ENCODE assay signal across 1 cellular context in genomic region chr2:112692496-112692911, GRCh38.
TF ChIP-seq lines count a peak whose summit lies in the region.

No MANE protein-coding gene starts in this region.

TF ChIP-seq in HepG2, 621 proteins besides CTCF, POLR2A, EP300 and RAD21 (continued from another document and continues in another):
- TF ChIP-seq HMGXB3 (CRISPR knock-in tag; IDR thresholded peaks at IDR 0.05; ENCODE audit: borderline replicate concordance) (peak; percentile 84; the same call in 1 of the 2 replicates), ZNF205 (CRISPR knock-in tag; IDR thresholded peaks at IDR 0.05) (peak; percentile 87; the same call in 1 of the 2 replicates), NR2F2 (IDR thresholded peaks at IDR 0.05; ENCODE audit: borderline replicate concordance, low read depth) (peak; percentile 91), KDM3A (CRISPR knock-in tag; IDR thresholded peaks at IDR 0.05; ENCODE audit: low read depth) (peak; percentile 80; the same call in 1 of the 2 replicates), SAP130 (CRISPR knock-in tag; IDR thresholded peaks at IDR 0.05; ENCODE audit: low read depth) (peak; percentile 89), NCOA5 (CRISPR knock-in tag; IDR thresholded peaks at IDR 0.05) (no peak), NCOA2 (CRISPR knock-in tag; IDR thresholded peaks at IDR 0.05) (peak; percentile 43; the same call in 1 of the 2 replicates), GLMP (CRISPR knock-in tag; IDR thresholded peaks at IDR 0.05; ENCODE audit: borderline replicate concordance) (no peak), ZNF12 (CRISPR knock-in tag; IDR thresholded peaks at IDR 0.05) (peak; percentile 86), U2AF1 (optimal IDR thresholded peaks at IDR 0.05; ENCODE audit: low read depth, low read length) (peak; percentile 62), KDM2A (CRISPR knock-in tag; IDR thresholded peaks at IDR 0.05; ENCODE audit: borderline replicate concordance, low read depth) (peak; percentile 73; the same call in 1 of the 2 replicates), RBAK (CRISPR knock-in tag; IDR thresholded peaks at IDR 0.05) (no peak), RFX5 (IDR thresholded peaks at IDR 0.05; ENCODE audit: low read depth, low read length) (peak; percentile 48; the same call in 1 of the 2 replicates), RXRA (CRISPR knock-in tag; IDR thresholded peaks at IDR 0.05) (peak; percentile 94), SALL1 (CRISPR knock-in tag; IDR thresholded peaks at IDR 0.05) (peak; percentile 84), MXI1 (IDR thresholded peaks at IDR 0.05; ENCODE audit: borderline replicate concordance, low read depth, low read length) (peak; percentile 65; the same call in 1 of the 3 replicates), BHLHE40 (IDR thresholded peaks at IDR 0.05; ENCODE audit: low read length) (peak; percentile 67), SIX1 (CRISPR knock-in tag; IDR thresholded peaks at IDR 0.05; ENCODE audit: borderline replicate concordance) (0 out of 2 replicates have a peak, but pooled peaks have one; percentile 38), ZNF616 (CRISPR knock-in tag; IDR thresholded peaks at IDR 0.05; ENCODE audit: low read depth) (peak; percentile 38; the same call in 1 of the 2 replicates), RFX3 (CRISPR knock-in tag; IDR thresholded peaks at IDR 0.05) (peak; percentile 72), PTBP1 (IDR thresholded peaks at IDR 0.05; ENCODE audit: low read depth, low read length, poor library complexity, severe bottlenecking) (no peak), RELA (CRISPR knock-in tag; IDR thresholded peaks at IDR 0.05) (no peak), POGZ (CRISPR knock-in tag; IDR thresholded peaks at IDR 0.05) (peak; percentile 57; the same call in 1 of the 2 replicates), ZNF263 (CRISPR knock-in tag; IDR thresholded peaks at IDR 0.05) (peak; percentile 62; the same call in 1 of the 2 replicates), FOSL2 (CRISPR knock-in tag; IDR thresholded peaks at IDR 0.05) (peak; percentile 97), ZBED4 (CRISPR knock-in tag; IDR thresholded peaks at IDR 0.05; ENCODE audit: borderline replicate concordance) (0 out of 2 replicates have a peak, but pooled peaks have one; percentile 65), GABPB1 (CRISPR knock-in tag; IDR thresholded peaks at IDR 0.05) (peak; percentile 46), ELF3 (CRISPR knock-in tag; IDR thresholded peaks at IDR 0.05) (peak; percentile 64), TRIM22 (IDR thresholded peaks at IDR 0.05) (no peak), CBX5 (CRISPR knock-in tag; IDR thresholded peaks at IDR 0.05; ENCODE audit: borderline replicate concordance) (peak; percentile 85; the same call in 1 of the 2 replicates), MED1 (CRISPR knock-in tag; IDR thresholded peaks at IDR 0.05) (peak; percentile 85), ZEB1 (IDR thresholded peaks at IDR 0.05; ENCODE audit: insufficient replicate concordance, low read depth) (peak; percentile 90), TEAD3 (CRISPR knock-in tag; optimal IDR thresholded peaks at IDR 0.05; ENCODE audit: borderline replicate concordance) (peak; percentile 93), TARDBP (CRISPR knock-in tag; IDR thresholded peaks at IDR 0.05) (peak; percentile 62; the same call in 1 of the 2 replicates), ZNF766 (CRISPR knock-in tag; IDR thresholded peaks at IDR 0.05; ENCODE audit: borderline replicate concordance) (peak; percentile 53; the same call in 1 of the 2 replicates), RFX1 (IDR thresholded peaks at IDR 0.05) (peak; percentile 60; the same call in 1 of the 2 replicates), ZNF781 (CRISPR knock-in tag; IDR thresholded peaks at IDR 0.05; ENCODE audit: borderline replicate concordance, not compliant biosample characterization) (no peak), ZNF331 (CRISPR knock-in tag; IDR thresholded peaks at IDR 0.05) (peak; percentile 76; the same call in 1 of the 2 replicates), MEIS2 (CRISPR knock-in tag; IDR thresholded peaks at IDR 0.05) (no peak)
- TF ChIP-seq, protein P1, sequence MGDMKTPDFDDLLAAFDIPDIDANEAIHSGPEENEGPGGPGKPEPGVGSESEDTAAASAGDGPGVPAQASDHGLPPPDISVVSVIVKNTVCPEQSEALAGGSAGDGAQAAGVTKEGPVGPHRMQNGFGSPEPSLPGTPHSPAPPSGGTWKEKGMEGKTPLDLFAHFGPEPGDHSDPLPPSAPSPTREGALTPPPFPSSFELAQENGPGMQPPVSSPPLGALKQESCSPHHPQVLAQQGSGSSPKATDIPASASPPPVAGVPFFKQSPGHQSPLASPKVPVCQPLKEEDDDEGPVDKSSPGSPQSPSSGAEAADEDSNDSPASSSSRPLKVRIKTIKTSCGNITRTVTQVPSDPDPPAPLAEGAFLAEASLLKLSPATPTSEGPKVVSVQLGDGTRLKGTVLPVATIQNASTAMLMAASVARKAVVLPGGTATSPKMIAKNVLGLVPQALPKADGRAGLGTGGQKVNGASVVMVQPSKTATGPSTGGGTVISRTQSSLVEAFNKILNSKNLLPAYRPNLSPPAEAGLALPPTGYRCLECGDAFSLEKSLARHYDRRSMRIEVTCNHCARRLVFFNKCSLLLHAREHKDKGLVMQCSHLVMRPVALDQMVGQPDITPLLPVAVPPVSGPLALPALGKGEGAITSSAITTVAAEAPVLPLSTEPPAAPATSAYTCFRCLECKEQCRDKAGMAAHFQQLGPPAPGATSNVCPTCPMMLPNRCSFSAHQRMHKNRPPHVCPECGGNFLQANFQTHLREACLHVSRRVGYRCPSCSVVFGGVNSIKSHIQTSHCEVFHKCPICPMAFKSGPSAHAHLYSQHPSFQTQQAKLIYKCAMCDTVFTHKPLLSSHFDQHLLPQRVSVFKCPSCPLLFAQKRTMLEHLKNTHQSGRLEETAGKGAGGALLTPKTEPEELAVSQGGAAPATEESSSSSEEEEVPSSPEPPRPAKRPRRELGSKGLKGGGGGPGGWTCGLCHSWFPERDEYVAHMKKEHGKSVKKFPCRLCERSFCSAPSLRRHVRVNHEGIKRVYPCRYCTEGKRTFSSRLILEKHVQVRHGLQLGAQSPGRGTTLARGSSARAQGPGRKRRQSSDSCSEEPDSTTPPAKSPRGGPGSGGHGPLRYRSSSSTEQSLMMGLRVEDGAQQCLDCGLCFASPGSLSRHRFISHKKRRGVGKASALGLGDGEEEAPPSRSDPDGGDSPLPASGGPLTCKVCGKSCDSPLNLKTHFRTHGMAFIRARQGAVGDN (CRISPR knock-in tag; IDR thresholded peaks at IDR 0.05), result peak; percentile 68
- TF ChIP-seq, protein P2, sequence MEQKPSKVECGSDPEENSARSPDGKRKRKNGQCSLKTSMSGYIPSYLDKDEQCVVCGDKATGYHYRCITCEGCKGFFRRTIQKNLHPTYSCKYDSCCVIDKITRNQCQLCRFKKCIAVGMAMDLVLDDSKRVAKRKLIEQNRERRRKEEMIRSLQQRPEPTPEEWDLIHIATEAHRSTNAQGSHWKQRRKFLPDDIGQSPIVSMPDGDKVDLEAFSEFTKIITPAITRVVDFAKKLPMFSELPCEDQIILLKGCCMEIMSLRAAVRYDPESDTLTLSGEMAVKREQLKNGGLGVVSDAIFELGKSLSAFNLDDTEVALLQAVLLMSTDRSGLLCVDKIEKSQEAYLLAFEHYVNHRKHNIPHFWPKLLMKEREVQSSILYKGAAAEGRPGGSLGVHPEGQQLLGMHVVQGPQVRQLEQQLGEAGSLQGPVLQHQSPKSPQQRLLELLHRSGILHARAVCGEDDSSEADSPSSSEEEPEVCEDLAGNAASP (CRISPR knock-in tag; IDR thresholded peaks at IDR 0.05; ENCODE audit: borderline replicate concordance), result peak; percentile 69
- TF ChIP-seq, protein P3, sequence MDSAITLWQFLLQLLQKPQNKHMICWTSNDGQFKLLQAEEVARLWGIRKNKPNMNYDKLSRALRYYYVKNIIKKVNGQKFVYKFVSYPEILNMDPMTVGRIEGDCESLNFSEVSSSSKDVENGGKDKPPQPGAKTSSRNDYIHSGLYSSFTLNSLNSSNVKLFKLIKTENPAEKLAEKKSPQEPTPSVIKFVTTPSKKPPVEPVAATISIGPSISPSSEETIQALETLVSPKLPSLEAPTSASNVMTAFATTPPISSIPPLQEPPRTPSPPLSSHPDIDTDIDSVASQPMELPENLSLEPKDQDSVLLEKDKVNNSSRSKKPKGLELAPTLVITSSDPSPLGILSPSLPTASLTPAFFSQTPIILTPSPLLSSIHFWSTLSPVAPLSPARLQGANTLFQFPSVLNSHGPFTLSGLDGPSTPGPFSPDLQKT (CRISPR knock-in tag; IDR thresholded peaks at IDR 0.05; ENCODE audit: borderline replicate concordance), result no peak
- TF ChIP-seq, protein P4, sequence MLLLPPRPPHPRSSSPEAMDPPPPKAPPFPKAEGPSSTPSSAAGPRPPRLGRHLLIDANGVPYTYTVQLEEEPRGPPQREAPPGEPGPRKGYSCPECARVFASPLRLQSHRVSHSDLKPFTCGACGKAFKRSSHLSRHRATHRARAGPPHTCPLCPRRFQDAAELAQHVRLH (CRISPR knock-in tag; IDR thresholded peaks at IDR 0.05; ENCODE audit: borderline replicate concordance, low read depth), result 0 out of 2 replicates have a peak, but pooled peaks have one; percentile 45
- TF ChIP-seq, protein P5, sequence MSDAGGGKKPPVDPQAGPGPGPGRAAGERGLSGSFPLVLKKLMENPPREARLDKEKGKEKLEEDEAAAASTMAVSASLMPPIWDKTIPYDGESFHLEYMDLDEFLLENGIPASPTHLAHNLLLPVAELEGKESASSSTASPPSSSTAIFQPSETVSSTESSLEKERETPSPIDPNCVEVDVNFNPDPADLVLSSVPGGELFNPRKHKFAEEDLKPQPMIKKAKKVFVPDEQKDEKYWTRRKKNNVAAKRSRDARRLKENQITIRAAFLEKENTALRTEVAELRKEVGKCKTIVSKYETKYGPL (CRISPR knock-in tag; IDR thresholded peaks at IDR 0.05), result no peak
